In genomic region chr11:128891410-128891861, GRCh38 we compare ENCODE assay signal across 10 cellular contexts. TPM values are rescaled to one million over a fixed set of nuclear protein-coding genes. Genes with fewer than 3 reads are reported as not detected.
A peak's percentile ranks its signal among the peaks of the same experiment; 100 is the strongest.
DNase-seq lines count a peak whose midpoint lies in the region; ATAC-seq and TF ChIP-seq lines count a peak whose summit lies in the region.
"Had no signal": no experiment of that assay in that cellular context is flagged by ENCODE, and none has a peak within 500 bp of the region (broad histone marks: within the 10 kb centered on the region; RNA-seq: fewer than 3 reads in every experiment).

No MANE protein-coding gene starts in this region.

- TF ChIP-seq CTCF in heart left ventricle (IDR thresholded peaks at IDR 0.05) (no peak), ovary (IDR thresholded peaks at IDR 0.05) (no peak)

- H3K4me1 ChIP-seq in BLaER1 (peaks cover 54% of the 10 kb centered on the region), heart left ventricle (peaks cover 0 to 60% (median 29%) of the 10 kb centered on the region in 12 donors), ovary (ENCODE audit: insufficient read depth) (peaks cover 4% of the 10 kb centered on the region)

- TF ChIP-seq POLR2A in heart left ventricle (IDR thresholded peaks at IDR 0.05) (no peak), ovary (IDR thresholded peaks at IDR 0.05) (no peak)

- 19 to 28% (median 24%) methylated on average over 9 to 10 of the region's 10 CpGs for WGBS in heart left ventricle, 4 donors
- WGBS in ovary, 3 donors: 14 to 24% (median 15%) methylated on average over 10 of the region's 10 CpGs

- no peak for TF ChIP-seq EP300 in ovary (IDR thresholded peaks at IDR 0.05)

- H3K9ac ChIP-seq in BLaER1: no peak overlapping the region

- ATAC-seq in heart left ventricle: peak in 1 of 4 donors; percentile 2
- ATAC-seq: left lobe of liver had no signal

- no peaks in the 10 kb centered on the region for H3K9me3 ChIP-seq in BLaER1
- no peaks in the 10 kb centered on the region for H3K9me3 ChIP-seq in heart left ventricle
- no peaks in the 10 kb centered on the region for H3K9me3 ChIP-seq in ovary

- H3K4me2 ChIP-seq in BLaER1: peak overlapping the region; percentile 77

- intact Hi-C loops in heart left ventricle (cut with DNase I) (loop anchor here in 2 of 10 donors (2.0 kb wide), 2 partner anchors 15 to 57 kb away; no protein-coding TSS in a partner anchor), ovary (cut with DNase I) (no loop called here)

- H3K36me3 ChIP-seq in BLaER1: no peaks in the 10 kb centered on the region
- no peaks in the 10 kb centered on the region for H3K36me3 ChIP-seq in heart left ventricle
- no peaks in the 10 kb centered on the region for H3K36me3 ChIP-seq in ovary

- H4K20me1 ChIP-seq in BLaER1: peaks cover 42% of the 10 kb centered on the region

- H3K4me3 ChIP-seq in BLaER1 (0 out of 2 replicates have a peak overlapping the region, but pooled peaks have one; percentile 24), heart left ventricle (peak overlapping the region in 10 of 12 donors; percentile 25 to 64 (median 55)), ovary (peak overlapping the region; percentile 38)

- peaks cover 60% of the 10 kb centered on the region for H3K27me3 ChIP-seq in BLaER1
- H3K27me3 ChIP-seq in heart left ventricle: peaks cover 0 to 34% (median 4%) of the 10 kb centered on the region in 9 donors
- no peaks in the 10 kb centered on the region for H3K27me3 ChIP-seq in ovary

- H3K27ac ChIP-seq in BLaER1 (no peak overlapping the region), heart left ventricle (peak overlapping the region in 11 of 12 donors; percentile 26 to 86 (median 74)), ovary (no peak overlapping the region)

- DNase-seq in SW480 (ENCODE audit: low spot score): peak; percentile 69
- no peak for DNase-seq in heart left ventricle
- DNase-seq in ovary: peak in 3 of 5 donors; percentile 14 to 43 (median 26)
- DNase-seq in GDM1 (lab: John Stamatoyannopoulos, UW): no peak
- DNase-seq in stimulated activated CD4-positive, alpha-beta T cell treated with anti-CD3 and anti-CD28 coated beads, Interleukin-4, amount 100 ng/mL, for 1 hour: no peak
- DNase-seq in activated effector memory CD4-positive, alpha-beta T cell treated with Interleukin-2 at 50 U/mL for 16 hours: no peak
- no peak for DNase-seq in GF-D8 (lab: John Stamatoyannopoulos, UW)
- DNase-seq: RPMI8226 had no signal

RNA-seq across cellular contexts. Expression of gene KCNJ5, which starts 0.3 kb away (rescaled TPM):
- total RNA-seq in heart left ventricle: 10 to 100 TPM in 2 of 9 donors, 1 to 10 TPM in 7; 3.3 to 29.4 (median 7.2) TPM
- polyA plus RNA-seq in heart left ventricle: 1 to 10 TPM; 1.4 to 3.0 TPM
- 1 to 10 TPM in 5 of 7 donors, under 1 TPM in 2; 0.72 to 2.8 (median 2.0) TPM for total RNA-seq in ovary
- polyA plus RNA-seq in ovary: 1 to 10 TPM in 1 of 2 donors, under 1 TPM in 1; 0.42 to 3.7 TPM

RNA-seq across cellular contexts. Expression of gene KCNJ1, which starts 24.3 kb away (rescaled TPM):
- total RNA-seq in heart left ventricle: under 1 TPM in 4 of 9 donors, not detected in 5; 0.16 to 0.50 (median 0.31) TPM
- under 1 TPM in 1 of 2 donors, not detected in 1; 0.08 TPM for polyA plus RNA-seq in heart left ventricle
- under 1 TPM in 1 of 7 donors, not detected in 6; 0.48 TPM for total RNA-seq in ovary
- not detected for polyA plus RNA-seq in ovary
- total RNA-seq: left lobe of liver had no signal

RNA-seq across cellular contexts. Expression of gene TP53AIP1, which starts 51.2 kb away (rescaled TPM):
- not detected for total RNA-seq in heart left ventricle
- polyA plus RNA-seq in heart left ventricle: under 1 TPM in 1 of 2 donors, not detected in 1; 0.01 TPM
- 1 to 10 TPM in 1 of 7 donors, under 1 TPM in 2, not detected in 4; 0.26 to 1.5 (median 0.37) TPM for total RNA-seq in ovary
- under 1 TPM in 1 of 2 donors, not detected in 1; 0.02 TPM for polyA plus RNA-seq in ovary
- total RNA-seq: left lobe of liver had no signal

Comparison
In these comparisons a context has a peak if more than half of its experiments do, and no peak if none do; other contexts are left out.
1. H3K27ac ChIP-seq: peak in heart left ventricle (11 of 12); none in BLaER1 (single experiment) and ovary (0 of 2).
2. DNase-seq: peak in SW480 (single experiment) and ovary (3 of 5); none in heart left ventricle (0 of 5), GDM1 (single experiment), stimulated activated CD4-positive, alpha-beta T cell treated with anti-CD3 and anti-CD28 coated beads, Interleukin-4, amount 100 ng/mL, for 1 hour (single experiment), activated effector memory CD4-positive, alpha-beta T cell treated with Interleukin-2 at 50 U/mL for 16 hours (single experiment) and GF-D8 (single experiment).
3. Peak in every context shown above with its lines, with median percentiles within 50 percentile points of each other: H3K4me3 ChIP-seq.